Comparison of ENCODE assay signal across 17 cellular contexts in genomic region chr19:47671499-47671898, GRCh38. TPM values are rescaled to one million over a fixed set of nuclear protein-coding genes. Genes with fewer than 3 reads are reported as not detected.
DNase-seq lines count a peak whose midpoint lies in the region; ATAC-seq, FAIRE-seq and TF ChIP-seq lines count a peak whose summit lies in the region.
"Had no signal": no experiment of that assay in that cellular context is flagged by ENCODE, and none has a peak within 500 bp of the region (broad histone marks: within the 10 kb centered on the region; RNA-seq: fewer than 3 reads in every experiment).

No MANE protein-coding gene starts in this region.

- no peak for TF ChIP-seq CTCF in smooth muscle cell (IDR thresholded peaks at IDR 0.05; ENCODE audit: borderline replicate concordance, insufficient read depth, poor library complexity, severe bottlenecking)

- FAIRE-seq in GM19239 (lab: Jason Lieb, UNC) (peak; percentile 21), urothelium cell line (lab: Jason Lieb, UNC) (peak; percentile 40)
- FAIRE-seq: GM12891, H1 had no signal

- WGBS in smooth muscle cell (ENCODE audit: low lambda C conversion rate) = 100% methylated on average over 2 of the region's 2 CpGs

- no peaks in the 10 kb centered on the region for H3K4me1 Mint-ChIP-seq in activated T-cell treated with anti-CD3 and anti-CD28 coated beads, Interleukin-2, amount 50 U/mL, for 72 hours (ENCODE audit: low read depth)
- H3K4me1 Mint-ChIP-seq in activated T-cell treated with anti-CD3 and anti-CD28 coated beads, Interleukin-2, amount 50 U/mL, for 24 hours (ENCODE audit: low read depth) = peaks cover 5% of the 10 kb centered on the region
- peaks cover 18% of the 10 kb centered on the region for H3K4me1 Mint-ChIP-seq in central memory CD8-positive, alpha-beta T cell
- peaks cover 1 to 13% (median 5%) of the 10 kb centered on the region in 3 donors for H3K4me1 Mint-ChIP-seq in CD8-positive, alpha-beta memory T cell

- H3K79me2 ChIP-seq in smooth muscle cell (ENCODE audit: low read depth) = peaks cover 43% of the 10 kb centered on the region

- no peak for DNase-seq in activated T-cell treated with anti-CD3 and anti-CD28 coated beads, Interleukin-2, amount 50 U/mL, for 72 hours
- no peak for DNase-seq in activated T-cell treated with anti-CD3 and anti-CD28 coated beads, Interleukin-2, amount 50 U/mL, for 24 hours
- DNase-seq in GM19239 (ENCODE audit: insufficient read length, low spot score) (no peak), urothelium cell line (ENCODE audit: low spot score) (no peak), smooth muscle cell (lab: John Stamatoyannopoulos, UW; ENCODE audit: unreplicated experiment) (no peak)
- no peak for DNase-seq in central memory CD8-positive, alpha-beta T cell (ENCODE audit: low spot score in 2 of 2)
- DNase-seq in CD8-positive, alpha-beta memory T cell = no peak
- DNase-seq: DMS79, IMR-90, KBM-7 had no signal

- peaks cover 8% of the 10 kb centered on the region for H3K36me3 ChIP-seq in CD8-positive, alpha-beta memory T cell (ENCODE audit: insufficient read depth, low read length)
- H3K36me3 ChIP-seq in smooth muscle cell (ENCODE audit: low read depth) = no peaks in the 10 kb centered on the region

- H3K4me2 ChIP-seq in smooth muscle cell = no peak overlapping the region

- no peak overlapping the region for H3K4me3 ChIP-seq in CD8-positive, alpha-beta memory T cell (ENCODE audit: low read length)
- no peak overlapping the region for H3K4me3 ChIP-seq in smooth muscle cell
- H3K4me3 ChIP-seq: HAP-1 had no signal

- no peaks in the 10 kb centered on the region for H3K27me3 Mint-ChIP-seq in activated T-cell treated with anti-CD3 and anti-CD28 coated beads, Interleukin-2, amount 50 U/mL, for 72 hours (ENCODE audit: low read depth)
- no peaks in the 10 kb centered on the region for H3K27me3 Mint-ChIP-seq in activated T-cell treated with anti-CD3 and anti-CD28 coated beads, Interleukin-2, amount 50 U/mL, for 24 hours
- H3K27me3 Mint-ChIP-seq in central memory CD8-positive, alpha-beta T cell = no peaks in the 10 kb centered on the region
- H3K27me3 Mint-ChIP-seq in CD8-positive, alpha-beta memory T cell = no peaks in the 10 kb centered on the region

- POLR2A ChIA-PET in CD8-positive, alpha-beta memory T cell (lab: Charles Lee) = no interaction called here

- no peak overlapping the region for H2AFZ ChIP-seq in smooth muscle cell (ENCODE audit: low read depth)

- H3K4me3 Mint-ChIP-seq in activated T-cell treated with anti-CD3 and anti-CD28 coated beads, Interleukin-2, amount 50 U/mL, for 72 hours = no peak overlapping the region
- no peak overlapping the region for H3K4me3 Mint-ChIP-seq in activated T-cell treated with anti-CD3 and anti-CD28 coated beads, Interleukin-2, amount 50 U/mL, for 24 hours
- no peak overlapping the region for H3K4me3 Mint-ChIP-seq in central memory CD8-positive, alpha-beta T cell
- H3K4me3 Mint-ChIP-seq in CD8-positive, alpha-beta memory T cell = no peak overlapping the region
- H3K4me3 Mint-ChIP-seq: CD14-positive monocyte had no signal

- no peaks in the 10 kb centered on the region for H3F3A ChIP-seq in smooth muscle cell (ENCODE audit: low read depth)

- no peak for ATAC-seq in activated T-cell treated with anti-CD3 and anti-CD28 coated beads, Interleukin-2, amount 50 U/mL, for 72 hours (replicated peaks in 1 of 2)
- ATAC-seq in central memory CD8-positive, alpha-beta T cell (replicated peaks; ENCODE audit: extremely low read depth, poor library complexity, severe bottlenecking) = no peak

- H3K27ac Mint-ChIP-seq in activated T-cell treated with anti-CD3 and anti-CD28 coated beads, Interleukin-2, amount 50 U/mL, for 72 hours = peak overlapping the region; percentile 45
- no peak overlapping the region for H3K27ac Mint-ChIP-seq in activated T-cell treated with anti-CD3 and anti-CD28 coated beads, Interleukin-2, amount 50 U/mL, for 24 hours
- peak overlapping the region; percentile 33 for H3K27ac Mint-ChIP-seq in central memory CD8-positive, alpha-beta T cell (ENCODE audit: low read depth)
- H3K27ac Mint-ChIP-seq in CD8-positive, alpha-beta memory T cell = peak overlapping the region in 2 of 8 donors; percentile 12 to 21

- peaks cover 88% of the 10 kb centered on the region for H4K20me1 ChIP-seq in smooth muscle cell (ENCODE audit: low read depth)

- no peaks in the 10 kb centered on the region for H3K9me3 Mint-ChIP-seq in activated T-cell treated with anti-CD3 and anti-CD28 coated beads, Interleukin-2, amount 50 U/mL, for 72 hours
- H3K9me3 Mint-ChIP-seq in activated T-cell treated with anti-CD3 and anti-CD28 coated beads, Interleukin-2, amount 50 U/mL, for 24 hours = no peaks in the 10 kb centered on the region
- no peaks in the 10 kb centered on the region for H3K9me3 Mint-ChIP-seq in central memory CD8-positive, alpha-beta T cell
- H3K9me3 Mint-ChIP-seq in CD8-positive, alpha-beta memory T cell = no peaks in the 10 kb centered on the region
- H3K9me3 Mint-ChIP-seq: CD14-positive monocyte had no signal

- no peak overlapping the region for H3K27ac ChIP-seq in CD8-positive, alpha-beta memory T cell (ENCODE audit: low read depth, low read length)
- H3K27ac ChIP-seq in smooth muscle cell (ENCODE audit: low read depth) = no peak overlapping the region
- H3K27ac ChIP-seq: 22Rv1, HL-60 had no signal

- H3K9ac ChIP-seq in smooth muscle cell (ENCODE audit: low read depth) = no peak overlapping the region

- peaks cover 0 to 2% of the 10 kb centered on the region in 2 donors for H3K36me3 Mint-ChIP-seq in activated T-cell treated with anti-CD3 and anti-CD28 coated beads, Interleukin-2, amount 50 U/mL, for 72 hours (ENCODE audit: insufficient read depth in 2 of 2)
- peaks cover 34% of the 10 kb centered on the region for H3K36me3 Mint-ChIP-seq in activated T-cell treated with anti-CD3 and anti-CD28 coated beads, Interleukin-2, amount 50 U/mL, for 24 hours (ENCODE audit: low read depth)
- peaks cover 14% of the 10 kb centered on the region for H3K36me3 Mint-ChIP-seq in central memory CD8-positive, alpha-beta T cell (ENCODE audit: insufficient read depth)
- peaks cover 0 to 56% (median 9%) of the 10 kb centered on the region in 3 donors for H3K36me3 Mint-ChIP-seq in CD8-positive, alpha-beta memory T cell

- H3K9me3 ChIP-seq in CD8-positive, alpha-beta memory T cell (ENCODE audit: low read length) = no peaks in the 10 kb centered on the region
- no peaks in the 10 kb centered on the region for H3K9me3 ChIP-seq in smooth muscle cell (replicated peaks; ENCODE audit: low read depth)
- H3K9me3 ChIP-seq: HAP-1 had no signal

- no peaks in the 10 kb centered on the region for H3K4me1 ChIP-seq in CD8-positive, alpha-beta memory T cell (ENCODE audit: insufficient read depth, low read length)
- no peaks in the 10 kb centered on the region for H3K4me1 ChIP-seq in smooth muscle cell (ENCODE audit: low read depth)

- CTCF ChIA-PET in CD8-positive, alpha-beta memory T cell (lab: Charles Lee) = no interaction called here

- H3K27me3 ChIP-seq in CD8-positive, alpha-beta memory T cell (ENCODE audit: insufficient read depth, low read length, poor library complexity, severe bottlenecking) = no peaks in the 10 kb centered on the region
- H3K27me3 ChIP-seq in smooth muscle cell (ENCODE audit: low read depth) = no peaks in the 10 kb centered on the region

RNA-seq across cellular contexts. Expression of gene EHD2, which starts 41.7 kb away (rescaled TPM):
- total RNA-seq in activated T-cell treated with anti-CD3 and anti-CD28 coated beads, Interleukin-2, amount 50 U/mL, for 72 hours = 1 to 10 TPM; 1.6 to 2.9 TPM
- under 1 TPM in 1 of 2 experiments, not detected in 1; 0.07 TPM for total RNA-seq in CD8-positive, alpha-beta memory T cell
- polyA plus RNA-seq in CD8-positive, alpha-beta memory T cell = not detected
- 44.3 and 65.6 TPM in 2 replicates for total RNA-seq in smooth muscle cell
- 200 TPM in 2 replicates for polyA plus RNA-seq in smooth muscle cell
- total RNA-seq: G401 had no signal
- polyA plus RNA-seq: CD14-positive monocyte had no signal

Comparison
In these comparisons a context has a peak if more than half of its experiments do, and no peak if none do; other contexts are left out.
1. RNA of gene EHD2, which starts 41.7 kb away (total RNA-seq): 44.3 to 65.6 TPM in smooth muscle cell; 1.6 to 2.9 TPM in activated T-cell treated with anti-CD3 and anti-CD28 coated beads, Interleukin-2, amount 50 U/mL, for 72 hours and 0.07 TPM in CD8-positive, alpha-beta memory T cell; every median in the first group is over 10 times any median in the second.